Comparison of ENCODE assay signal across 20 cellular contexts in genomic region chr2:178177066-178177679, GRCh38. TPM values are rescaled to one million over a fixed set of nuclear protein-coding genes. Genes with fewer than 3 reads are reported as not detected.
DNase-seq lines count a peak whose midpoint lies in the region; ATAC-seq, FAIRE-seq and TF ChIP-seq lines count a peak whose summit lies in the region.
"Had no signal": no experiment of that assay in that cellular context is flagged by ENCODE, and none has a peak within 500 bp of the region (broad histone marks: within the 10 kb centered on the region; RNA-seq: fewer than 3 reads in every experiment).

No MANE protein-coding gene starts in this region.

- H4K8ac ChIP-seq in H9 (replicated peaks; ENCODE audit: insufficient read length, low read depth, low read length) = no peak overlapping the region

- no peak overlapping the region for H2BK15ac ChIP-seq in H9 (ENCODE audit: low read depth, low read length)

- no peak overlapping the region for H3K4me3 ChIP-seq in A549
- H3K4me3 ChIP-seq in choroid plexus epithelial cell (ENCODE audit: low read depth, low read length) = no peak overlapping the region
- no peak overlapping the region for H3K4me3 ChIP-seq in vagina
- H3K4me3 ChIP-seq: MG63, transverse colon had no signal

- H2BK12ac ChIP-seq in H9 (ENCODE audit: insufficient read length, low read depth, low read length) = no peak overlapping the region

- H3K9me3 ChIP-seq in A549 (no peaks in the 10 kb centered on the region), H9 (ENCODE audit: control insufficient read depth, low read depth, low read length) (no peaks in the 10 kb centered on the region), vagina (no peaks in the 10 kb centered on the region)
- H3K9me3 ChIP-seq: MG63, transverse colon had no signal

- no peaks in the 10 kb centered on the region for H3K23me2 ChIP-seq in H9 (ENCODE audit: insufficient read length, low read depth, low read length, poor library complexity, severe bottlenecking)

- H3K79me1 ChIP-seq in H9 (ENCODE audit: insufficient read depth, low read depth, low read length, poor library complexity, severe bottlenecking) = no peaks in the 10 kb centered on the region

- no peaks in the 10 kb centered on the region for H4K20me1 ChIP-seq in H9 (ENCODE audit: control insufficient read depth, insufficient read depth, insufficient read length)

- H2BK5ac ChIP-seq in H9 (ENCODE audit: insufficient read length, low read length) = no peak overlapping the region

- H3K4me3 Mint-ChIP-seq in H9 = no peak overlapping the region
- H3K4me3 Mint-ChIP-seq: activated T-cell treated with anti-CD3 and anti-CD28 coated beads, Interleukin-2, amount 50 U/mL, for 4 hours; T-helper 17 cell had no signal

- peak; percentile 54 to 63; a peak in 4 of 6 replicates for ATAC-seq in A549
- ATAC-seq: activated T-cell treated with anti-CD3 and anti-CD28 coated beads, Interleukin-2, amount 50 U/mL, for 4 hours; T-helper 17 cell had no signal

- intact Hi-C loops in vagina (cut with DNase I) = no loop called here

- H3K9ac ChIP-seq in H9 (ENCODE audit: extremely low read depth, insufficient read length, low read length) = no peak overlapping the region

- CTCF ChIA-PET in A549 (lab: Yijun Ruan, JAX) = no interaction called here

- H3K4me2 ChIP-seq in A549 (no peak overlapping the region), H9 (ENCODE audit: insufficient read depth, insufficient read length, low read length) (no peak overlapping the region)

- TF ChIP-seq RAD21 in A549 (conservative IDR thresholded peaks at IDR 0.05 in 1 of 2, IDR thresholded peaks at IDR 0.05 in 1 of 2) = no peak

- no peak overlapping the region for H3K23ac ChIP-seq in H9 (ENCODE audit: insufficient read length, low read depth, low read length)

- POLR2A ChIA-PET in A549 (lab: Yijun Ruan, JAX) = no interaction called here

- H3K36me3 ChIP-seq in vagina = no peaks in the 10 kb centered on the region
- H3K36me3 ChIP-seq: MG63, transverse colon had no signal

- H3K4me1 Mint-ChIP-seq in H9 = no peaks in the 10 kb centered on the region
- H3K4me1 Mint-ChIP-seq: T-helper 17 cell had no signal

- H3K4me1 ChIP-seq in A549 (no peaks in the 10 kb centered on the region), H9 (ENCODE audit: insufficient read depth, low read length) (no peaks in the 10 kb centered on the region), vagina (no peaks in the 10 kb centered on the region)
- H3K4me1 ChIP-seq: transverse colon had no signal

- H4K91ac ChIP-seq in H9 (ENCODE audit: insufficient read length, low read depth, low read length) = no peak overlapping the region

- no peak overlapping the region for H3K14ac ChIP-seq in H9 (ENCODE audit: insufficient read depth, low read length)

- TF ChIP-seq EP300 in A549 (IDR thresholded peaks at IDR 0.05) = no peak

- no peak overlapping the region for H2BK20ac ChIP-seq in H9 (ENCODE audit: low read depth, low read length, poor library complexity, severe bottlenecking)

- H3K27ac ChIP-seq in A549 (no peak overlapping the region), H9 (ENCODE audit: insufficient read length, low read depth, low read length) (no peak overlapping the region), vagina (no peak overlapping the region)
- H3K27ac ChIP-seq: transverse colon had no signal

- H3K18ac ChIP-seq in H9 (ENCODE audit: insufficient read length, low read depth, low read length) = no peak overlapping the region

- no peak overlapping the region for H3K27ac Mint-ChIP-seq in H9
- H3K27ac Mint-ChIP-seq: progenitor cell of endocrine pancreas, T-helper 17 cell had no signal

- no peak overlapping the region for H3K56ac ChIP-seq in H9 (ENCODE audit: insufficient read length, low read depth, low read length)

- 27% methylated on average over 1 of the region's 1 CpG for WGBS in A549 (ENCODE audit: missing lambda C conversion rate)
- WGBS in H9 (ENCODE audit: extremely low coverage, insufficient read length, low lambda C conversion rate) = 100% methylated on average over 1 of the region's 1 CpG

- no peak overlapping the region for H2AFZ ChIP-seq in H9 (ENCODE audit: low read length)

- no peaks in the 10 kb centered on the region for H3K36me3 Mint-ChIP-seq in H9 (ENCODE audit: insufficient read depth in 1 of 3, low read depth in 3 of 3)

- TF ChIP-seq POLR2A in A549 (IDR thresholded peaks at IDR 0.05; ENCODE audit: low read length) (no peak), vagina (IDR thresholded peaks at IDR 0.05) (no peak)

- H2AK5ac ChIP-seq in H9 (ENCODE audit: insufficient read length, low read length) = no peak overlapping the region

- H4K5ac ChIP-seq in H9 (ENCODE audit: insufficient read length, low read depth, low read length) = no peak overlapping the region

- no peak overlapping the region for H3K4ac ChIP-seq in H9 (ENCODE audit: low read depth, low read length)

- FAIRE-seq in A549 (lab: Jason Lieb, UNC) = no peak

- H2BK120ac ChIP-seq in H9 (ENCODE audit: low read depth, low read length, poor library complexity, severe bottlenecking) = no peak overlapping the region

- no peaks in the 10 kb centered on the region for H3K27me3 ChIP-seq in H9 (ENCODE audit: insufficient read depth, low read length)
- H3K27me3 ChIP-seq in vagina = no peaks in the 10 kb centered on the region
- H3K27me3 ChIP-seq: MG63 had no signal

- DNase-seq in A549 (ENCODE audit: low read depth in 1 of 2, low spot score in 1 of 2) (peak in 1 of 2 experiments; percentile 11), H4 (ENCODE audit: low spot score) (peak; percentile 17), RPMI7951 (ENCODE audit: low read depth) (peak; percentile 83), choroid plexus epithelial cell (ENCODE audit: low read depth) (peak; percentile 21), H9 (no peak), DMS153 treated with DMSO at 0.1 percent for 48 hours (lab: John Stamatoyannopoulos, UW; ENCODE audit: unreplicated experiment) (no peak), cerebellum (ENCODE audit: low spot score) (no peak), vagina (ENCODE audit: extremely low spot score in 2 of 2) (no peak)
- DNase-seq: activated CD4-positive, alpha-beta T cell treated with anti-CD3 and anti-CD28 coated beads for 4 hours; activated T-cell treated with anti-CD3 and anti-CD28 coated beads, Interleukin-2, amount 50 U/mL, for 4 hours; amygdala; DMS79 treated with DMSO at 0.1 percent for 48 hours; effector CD8-positive, alpha-beta T cell; glutamatergic neuron; H7; MG63; T-helper 17 cell; transverse colon had no signal

- no peaks in the 10 kb centered on the region for H3K27me3 Mint-ChIP-seq in H9 (ENCODE audit: low read depth)

- no peaks in the 10 kb centered on the region for H3K79me2 ChIP-seq in H9 (ENCODE audit: insufficient read depth, low read length)

- TF ChIP-seq CTCF in A549 (IDR thresholded peaks at IDR 0.05) = no peak
- no peak for TF ChIP-seq CTCF in choroid plexus epithelial cell (conservative IDR thresholded peaks at IDR 0.05; ENCODE audit: low read depth, low read length)
- TF ChIP-seq CTCF in H9 (conservative IDR thresholded peaks at IDR 0.05) = no peak
- no peak for TF ChIP-seq CTCF in vagina (IDR thresholded peaks at IDR 0.05)

- no peak overlapping the region for H3T11ph ChIP-seq in H9 (ENCODE audit: low read length)

- no peaks in the 10 kb centered on the region for H3K9me3 Mint-ChIP-seq in H9
- H3K9me3 Mint-ChIP-seq: activated T-cell treated with anti-CD3 and anti-CD28 coated beads, Interleukin-2, amount 50 U/mL, for 4 hours had no signal

TF ChIP-seq in A549, 52 proteins besides CTCF, POLR2A, EP300 and RAD21 (continues in another document):
- TF ChIP-seq HOXB5 (CRISPR knock-in tag; IDR thresholded peaks at IDR 0.05) = no peak
- no peak for TF ChIP-seq ESRRA (IDR thresholded peaks at IDR 0.05; ENCODE audit: borderline replicate concordance, low read length)
- no peak for TF ChIP-seq GATA3 (IDR thresholded peaks at IDR 0.05; ENCODE audit: borderline replicate concordance)
- no peak for TF ChIP-seq NPAS2 (CRISPR knock-in tag; IDR thresholded peaks at IDR 0.05; ENCODE audit: borderline replicate concordance)
- TF ChIP-seq NR3C1 (IDR thresholded peaks at IDR 0.05) = no peak
- TF ChIP-seq MAFK (IDR thresholded peaks at IDR 0.05; ENCODE audit: partially characterized antibody) = no peak
- no peak for TF ChIP-seq USF2 (IDR thresholded peaks at IDR 0.05)
- no peak for TF ChIP-seq SMC3 (IDR thresholded peaks at IDR 0.05)
- no peak for TF ChIP-seq HEYL (CRISPR knock-in tag; IDR thresholded peaks at IDR 0.05)
- TF ChIP-seq CBX8 (IDR thresholded peaks at IDR 0.05) = no peak

RNA-seq across cellular contexts. Expression of gene OSBPL6, which starts 17.1 kb away (rescaled TPM):
- polyA plus RNA-seq in A549 (2011; rRNA removed) (8.1 and 8.2 TPM in 2 replicates), A549 (2017; fragmentation: RNase III; extraction: RNeasy Plus Mini Kit Qiagen cat#74134 plus additional on column Dnase treatment) (2.9 to 3.5 TPM (median 3.0 TPM) in 3 replicates)
- 2.8 and 3.0 TPM in 2 replicates for polyA plus RNA-seq in A549 (2012; cell fraction: cytosol; rRNA removed)
- polyA plus RNA-seq in A549 (2012; cell fraction: nucleus; rRNA removed) = 2.3 and 3.3 TPM in 2 replicates
- polyA minus RNA-seq in A549 (2011; rRNA and poly(A)+ RNA removed) = 4.8 and 5.7 TPM in 2 replicates
- total RNA-seq in H4 (2014; rRNA removed; shearing (Covaris generic)) = 3.9 and 10.1 TPM in 2 replicates
- 10.7 and 12.3 TPM in 2 replicates for total RNA-seq in RPMI7951 (2014; rRNA removed; shearing (Covaris generic))
- total RNA-seq in H9 (2021) (4.3 and 4.6 TPM in 2 replicates), cerebellum (15.9 TPM), vagina (2.7 TPM)
- total RNA-seq: OCI-LY7 had no signal

Comparison
In these comparisons a context has a peak if more than half of its experiments do, and no peak if none do; other contexts are left out.
1. DNase-seq: peak in H4 (single experiment), RPMI7951 (single experiment) and choroid plexus epithelial cell (single experiment); none in H9 (single experiment), DMS153 treated with DMSO at 0.1 percent for 48 hours (single experiment), cerebellum (single experiment) and vagina (0 of 2).